ENCODE assay signal across 11 cellular contexts in genomic region chr16:66364117-66364958, GRCh38. TPM values are rescaled to one million over a fixed set of nuclear protein-coding genes. Genes with fewer than 3 reads are reported as not detected.
DNase-seq lines count a peak whose midpoint lies in the region; ATAC-seq and TF ChIP-seq lines count a peak whose summit lies in the region.
"Had no signal": no experiment of that assay in that cellular context is flagged by ENCODE, and none has a peak within 500 bp of the region (broad histone marks: within the 10 kb centered on the region; RNA-seq: fewer than 3 reads in every experiment).

No MANE protein-coding gene starts in this region.

- H3K36me3 Mint-ChIP-seq in activated CD4-positive, alpha-beta T cell treated with anti-CD3 and anti-CD28 coated beads, Interleukin-2, amount 10 ng/mL, durations not matched to agents 7 days and 5 days (ENCODE audit: low read depth) = no peaks in the 10 kb centered on the region
- no peaks in the 10 kb centered on the region for H3K36me3 Mint-ChIP-seq in T-cell
- H3K36me3 Mint-ChIP-seq: naive thymus-derived CD8-positive, alpha-beta T cell had no signal

- peaks cover 41% of the 10 kb centered on the region for H3K27me3 Mint-ChIP-seq in activated CD4-positive, alpha-beta T cell treated with anti-CD3 and anti-CD28 coated beads, Interleukin-2, amount 10 ng/mL, durations not matched to agents 7 days and 5 days
- H3K27me3 Mint-ChIP-seq in T-cell = peaks cover 39 to 50% of the 10 kb centered on the region in 2 donors

- H3K36me3 ChIP-seq in lung (ENCODE audit: control insufficient read depth in 2 of 2, insufficient read depth in 2 of 2, low read length in 2 of 2) = no peaks in the 10 kb centered on the region

- peaks cover 0 to 26% of the 10 kb centered on the region in 2 donors for H3K4me1 ChIP-seq in lung (ENCODE audit: control insufficient read depth in 2 of 2, insufficient read depth in 2 of 2, low read length in 2 of 2)

- peak overlapping the region; percentile 25 to 79 for H3K27ac ChIP-seq in lung (ENCODE audit: low read depth in 1 of 2, low read length in 1 of 2)

- CTCF ChIA-PET in activated CD4-positive, alpha-beta T cell treated with anti-CD3 and anti-CD28 coated beads, Interleukin-2, amount 10 ng/mL, durations not matched to agents 7 days and 5 days (lab: Charles Lee) = interaction anchor here (0.6 to 1.5 kb wide), 2 partner anchors 21 to 72 kb away, joined by 3 to 4 read pairs; no protein-coding TSS in a partner anchor
- CTCF ChIA-PET in T-cell (lab: Charles Lee) = no interaction called here

- no peak overlapping the region for H3K4me3 Mint-ChIP-seq in activated CD4-positive, alpha-beta T cell treated with anti-CD3 and anti-CD28 coated beads, Interleukin-2, amount 10 ng/mL, durations not matched to agents 7 days and 5 days
- no peak overlapping the region for H3K4me3 Mint-ChIP-seq in T-cell
- H3K4me3 Mint-ChIP-seq: naive thymus-derived CD8-positive, alpha-beta T cell had no signal

- peaks cover 15% of the 10 kb centered on the region for H3K4me1 Mint-ChIP-seq in activated CD4-positive, alpha-beta T cell treated with anti-CD3 and anti-CD28 coated beads, Interleukin-2, amount 10 ng/mL, durations not matched to agents 7 days and 5 days
- peaks cover 4 to 7% (median 5%) of the 10 kb centered on the region in 3 donors for H3K4me1 Mint-ChIP-seq in T-cell

- WGBS in lung, 2 donors = 42 to 48% methylated on average over 16 of the region's 16 CpGs

- H3K27ac Mint-ChIP-seq in activated CD4-positive, alpha-beta T cell treated with anti-CD3 and anti-CD28 coated beads, Interleukin-2, amount 10 ng/mL, durations not matched to agents 7 days and 5 days = peak overlapping the region; percentile 43
- H3K27ac Mint-ChIP-seq in T-cell = no peak overlapping the region

- TF ChIP-seq CTCF in lung (IDR thresholded peaks at IDR 0.05; ENCODE audit: control extremely low read depth, extremely low read depth) = no peak

- no peak for DNase-seq in activated CD4-positive, alpha-beta T cell treated with anti-CD3 and anti-CD28 coated beads, Interleukin-2, amount 10 ng/mL, durations not matched to agents 7 days and 5 days
- no peak for DNase-seq in activated CD4-positive, alpha-beta T cell treated with anti-CD3 and anti-CD28 coated beads for 1 hour
- DNase-seq in dermis blood vessel endothelial cell (peak; percentile 79), lung (ENCODE audit: low spot score) (no peak), ureter (ENCODE audit: low spot score) (peak; percentile 51), T-cell (no peak)
- no peak for DNase-seq in activated CD4-positive, alpha-beta T cell treated with anti-CD3 and anti-CD28 coated beads for 48 hours
- DNase-seq in effector CD4-positive, alpha-beta T cell = no peak
- DNase-seq: KG1; naive thymus-derived CD8-positive, alpha-beta T cell; stimulated activated CD8-positive, alpha-beta memory T cell treated with anti-CD3 and anti-CD28 coated beads, Interleukin-4, amount 100 ng/mL, for 48 hours had no signal

- ATAC-seq in lung (ENCODE audit: insufficient read depth, low FRiP score) (peak; percentile 19), T-cell (replicated peaks in 1 of 4) (no peak)
- ATAC-seq: naive thymus-derived CD8-positive, alpha-beta T cell had no signal

- POLR2A ChIA-PET in activated CD4-positive, alpha-beta T cell treated with anti-CD3 and anti-CD28 coated beads, Interleukin-2, amount 10 ng/mL, durations not matched to agents 7 days and 5 days (lab: Charles Lee) = no interaction called here
- POLR2A ChIA-PET in T-cell (lab: Charles Lee) = no interaction called here

- H3K4me3 ChIP-seq in lung = no peak overlapping the region

- no peaks in the 10 kb centered on the region for H3K9me3 Mint-ChIP-seq in activated CD4-positive, alpha-beta T cell treated with anti-CD3 and anti-CD28 coated beads, Interleukin-2, amount 10 ng/mL, durations not matched to agents 7 days and 5 days
- H3K9me3 Mint-ChIP-seq in T-cell = no peaks in the 10 kb centered on the region
- H3K9me3 Mint-ChIP-seq: naive thymus-derived CD8-positive, alpha-beta T cell had no signal

- H3K27me3 ChIP-seq in lung (ENCODE audit: control insufficient read depth, insufficient read depth) = no peaks in the 10 kb centered on the region

- no peaks in the 10 kb centered on the region for H3K9me3 ChIP-seq in lung (ENCODE audit: control insufficient read depth in 2 of 2, insufficient read depth in 1 of 2, low read length in 1 of 2)

RNA-seq across cellular contexts. Expression of gene CDH5, which starts 2.2 kb away (rescaled TPM):
- total RNA-seq in activated CD4-positive, alpha-beta T cell treated with anti-CD3 and anti-CD28 coated beads, Interleukin-2, amount 10 ng/mL, durations not matched to agents 7 days and 5 days = not detected
- total RNA-seq in dermis blood vessel endothelial cell (713 and 795 TPM in 2 replicates), lung (100 to 1,000 TPM in 1 of 2 donors, 10 to 100 TPM in 1; 80.2 to 196 TPM), ureter (25.8 TPM), T-cell (under 1 TPM in 2 of 5 donors, not detected in 3; 0.10 to 0.20 TPM)
- polyA plus RNA-seq in lung = 10 to 100 TPM; 29.9 to 82.1 TPM
- total RNA-seq: naive thymus-derived CD8-positive, alpha-beta T cell had no signal
- polyA plus RNA-seq: naive thymus-derived CD8-positive, alpha-beta T cell had no signal

Comparison
In these comparisons a context has a peak if more than half of its experiments do, and no peak if none do; other contexts are left out.
1. DNase-seq: peak in dermis blood vessel endothelial cell (single experiment) and ureter (single experiment); none in activated CD4-positive, alpha-beta T cell treated with anti-CD3 and anti-CD28 coated beads, Interleukin-2, amount 10 ng/mL, durations not matched to agents 7 days and 5 days (single experiment), activated CD4-positive, alpha-beta T cell treated with anti-CD3 and anti-CD28 coated beads for 1 hour (single experiment), lung (single experiment), T-cell (0 of 34), activated CD4-positive, alpha-beta T cell treated with anti-CD3 and anti-CD28 coated beads for 48 hours (single experiment) and effector CD4-positive, alpha-beta T cell (single experiment).
2. RNA of gene CDH5, which starts 2.2 kb away (total RNA-seq): 713 to 795 TPM in dermis blood vessel endothelial cell, 80.2 to 196 TPM in lung and 25.8 TPM in ureter (single experiment); 0.10 to 0.20 TPM in T-cell and not detected in activated CD4-positive, alpha-beta T cell treated with anti-CD3 and anti-CD28 coated beads, Interleukin-2, amount 10 ng/mL, durations not matched to agents 7 days and 5 days; every median in the first group is over 10 times any median in the second.